In the genomic region with DNA sequence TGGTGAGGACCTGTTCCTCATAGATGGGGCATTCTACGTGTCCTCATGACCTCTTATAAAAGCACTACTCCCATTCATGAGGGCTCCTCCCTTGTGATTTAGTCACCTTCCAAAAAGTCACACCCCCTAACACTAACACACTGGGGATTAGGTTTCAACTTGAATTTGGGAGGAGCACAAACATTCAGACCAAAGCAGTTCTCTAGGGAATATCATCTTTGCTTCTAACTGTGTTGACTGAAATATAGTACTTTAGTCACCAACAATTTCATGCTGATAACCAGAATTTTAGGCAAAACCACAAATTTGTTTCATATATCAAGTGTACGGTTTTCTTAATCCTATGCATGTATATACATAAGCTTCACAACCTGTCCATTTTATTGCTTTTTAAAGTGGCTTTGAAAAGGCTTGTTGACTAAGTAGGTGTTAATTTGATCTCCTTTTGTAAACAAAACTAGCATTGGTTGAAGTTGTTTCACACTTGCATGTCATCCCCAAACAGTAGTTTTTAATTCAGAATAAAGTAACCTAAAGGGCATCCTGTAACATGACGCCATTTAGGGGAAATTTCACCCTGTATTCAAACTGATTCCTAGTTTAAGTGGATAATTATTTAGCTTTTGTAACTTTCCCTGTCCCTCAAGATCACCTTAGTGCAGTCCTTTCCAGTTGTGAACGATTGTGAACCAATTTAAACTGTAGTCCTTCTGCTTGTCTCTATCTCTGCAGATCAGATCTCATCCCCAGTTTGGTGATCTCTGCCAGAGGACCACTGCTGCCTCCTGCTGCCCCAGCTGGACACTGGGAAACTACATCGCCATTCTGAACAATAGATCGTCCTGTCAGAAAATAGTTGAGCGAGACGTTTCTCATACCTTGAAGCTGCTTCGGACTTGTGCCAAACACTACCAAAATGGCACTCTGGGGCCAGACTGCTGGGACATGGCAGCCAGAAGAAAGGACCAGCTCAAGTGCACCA, we compare ENCODE assay signal across 9 cellular contexts.
A peak's percentile ranks its signal among the peaks of the same experiment; 100 is the strongest.
DNase-seq lines count a peak whose midpoint lies in the region; ATAC-seq and TF ChIP-seq lines count a peak whose summit lies in the region.
"Had no signal": no experiment of that assay in that cellular context is flagged by ENCODE, and none has a peak within 500 bp of the region (broad histone marks: within the 10 kb centered on the region; RNA-seq: fewer than 3 reads in every experiment).

No MANE protein-coding gene starts in this region.

- no peak overlapping the region for H3K27ac Mint-ChIP-seq in HFFc6
- no peak overlapping the region for H3K27ac Mint-ChIP-seq in activated T-cell treated with anti-CD3 and anti-CD28 coated beads, Interleukin-2, amount 50 U/mL, for 24 hours

- H3K9me3 Mint-ChIP-seq in HFFc6 = no peaks in the 10 kb centered on the region
- no peaks in the 10 kb centered on the region for H3K9me3 Mint-ChIP-seq in activated T-cell treated with anti-CD3 and anti-CD28 coated beads, Interleukin-2, amount 50 U/mL, for 24 hours

- DNase-seq in A673 (ENCODE audit: low spot score) = peak; percentile 49
- DNase-seq in HFFc6 = no peak
- peak; percentile 73 for DNase-seq in SK-MEL-5 (ENCODE audit: low read depth, low spot score)
- DNase-seq in fibroblast of mammary gland (ENCODE audit: low read depth) = peak; percentile 60
- no peak for DNase-seq in activated effector memory CD4-positive, alpha-beta T cell treated with Interleukin-2 at 50 U/mL for 16 hours
- DNase-seq in activated T-cell treated with anti-CD3 and anti-CD28 coated beads, Interleukin-2, amount 50 U/mL, for 24 hours = no peak
- no peak for DNase-seq in retina
- DNase-seq: activated CD4-positive, CD25-positive, alpha-beta regulatory T cell had no signal

- in situ Hi-C loops in SK-MEL-5 (cut with HindIII; ENCODE audit: low pct_unique_long_range_greater_than_20kb, low sequenced_read_pairs) = no loop called here

- H3K27me3 ChIP-seq in A673 (replicated peaks; ENCODE audit: insufficient read depth, low read depth, low read length, poor library complexity) = no peaks in the 10 kb centered on the region

- BruUV-seq in A673 (replicated peaks; lab: Mats Ljungman, UMichigan) = no TSS peak

- TF ChIP-seq CTCF in A673 (conservative IDR thresholded peaks at IDR 0.05; ENCODE audit: low read depth, low read length) = peak; percentile 23; the same call in 1 of the 2 replicates
- peak; percentile 65 for TF ChIP-seq CTCF in HFFc6 (IDR thresholded peaks at IDR 0.05)
- TF ChIP-seq CTCF in fibroblast of mammary gland (conservative IDR thresholded peaks at IDR 0.05; ENCODE audit: control insufficient read depth, insufficient read depth, low read depth, low read length) = peak; percentile 41

- CTCF ChIA-PET in A673 (lab: Charles Lee) = no interaction called here

- no peaks in the 10 kb centered on the region; the same call in 1 of the 2 replicates for H3K27me3 Mint-ChIP-seq in HFFc6 (ENCODE audit: insufficient read depth)
- H3K27me3 Mint-ChIP-seq in activated T-cell treated with anti-CD3 and anti-CD28 coated beads, Interleukin-2, amount 50 U/mL, for 24 hours = no peaks in the 10 kb centered on the region

- H3K36me3 ChIP-seq in A673 (ENCODE audit: insufficient read depth, low read length, poor library complexity, severe bottlenecking) = no peaks in the 10 kb centered on the region

- peaks cover 13% of the 10 kb centered on the region for H3K4me1 Mint-ChIP-seq in HFFc6 (ENCODE audit: low read depth)
- H3K4me1 Mint-ChIP-seq in activated T-cell treated with anti-CD3 and anti-CD28 coated beads, Interleukin-2, amount 50 U/mL, for 24 hours (ENCODE audit: low read depth) = no peaks in the 10 kb centered on the region

- no peak overlapping the region for H3K27ac ChIP-seq in A673 (ENCODE audit: low read depth, low read length, poor library complexity, severe bottlenecking)

- H3K9me3 ChIP-seq in A673 (ENCODE audit: low read depth, low read length, poor library complexity, severe bottlenecking) = no peaks in the 10 kb centered on the region

- POLR2A ChIA-PET in A673 (lab: Charles Lee; ENCODE audit: low non-redundant PET) = no interaction called here

- H3K36me3 Mint-ChIP-seq in HFFc6 (ENCODE audit: low read depth) = peaks cover 14% of the 10 kb centered on the region
- peaks cover 31% of the 10 kb centered on the region for H3K36me3 Mint-ChIP-seq in activated T-cell treated with anti-CD3 and anti-CD28 coated beads, Interleukin-2, amount 50 U/mL, for 24 hours (ENCODE audit: low read depth)

- peaks cover 11% of the 10 kb centered on the region for H3K4me1 ChIP-seq in A673 (ENCODE audit: insufficient read depth, low read length, poor library complexity, severe bottlenecking)

- no peak overlapping the region for H3K4me3 Mint-ChIP-seq in HFFc6
- no peak overlapping the region for H3K4me3 Mint-ChIP-seq in activated T-cell treated with anti-CD3 and anti-CD28 coated beads, Interleukin-2, amount 50 U/mL, for 24 hours

- H3K4me3 ChIP-seq in A673 (ENCODE audit: low read depth, low read length, poor library complexity, severe bottlenecking) = no peak overlapping the region
- no peak overlapping the region for H3K4me3 ChIP-seq in fibroblast of mammary gland (ENCODE audit: control insufficient read depth, low read depth, low read length)

- ATAC-seq in HG03354 (IDR thresholded peaks at IDR 0.05; ENCODE audit: poor library complexity, severe bottlenecking, unreplicated experiment) = no peak

- intact Hi-C loops in A673 (cut with micrococcal nuclease; ENCODE audit: unreplicated experiment) = no loop called here

Comparison
In these comparisons a context has a peak if more than half of its experiments do, and no peak if none do; other contexts are left out.
1. DNase-seq: peak in A673 (single experiment), SK-MEL-5 (single experiment) and fibroblast of mammary gland (single experiment); none in HFFc6 (single experiment), activated effector memory CD4-positive, alpha-beta T cell treated with Interleukin-2 at 50 U/mL for 16 hours (single experiment), activated T-cell treated with anti-CD3 and anti-CD28 coated beads, Interleukin-2, amount 50 U/mL, for 24 hours (single experiment) and retina (single experiment).
2. Peak in every context shown above with its lines, with median percentiles within 50 percentile points of each other: CTCF ChIP-seq.